In the genomic region with DNA sequence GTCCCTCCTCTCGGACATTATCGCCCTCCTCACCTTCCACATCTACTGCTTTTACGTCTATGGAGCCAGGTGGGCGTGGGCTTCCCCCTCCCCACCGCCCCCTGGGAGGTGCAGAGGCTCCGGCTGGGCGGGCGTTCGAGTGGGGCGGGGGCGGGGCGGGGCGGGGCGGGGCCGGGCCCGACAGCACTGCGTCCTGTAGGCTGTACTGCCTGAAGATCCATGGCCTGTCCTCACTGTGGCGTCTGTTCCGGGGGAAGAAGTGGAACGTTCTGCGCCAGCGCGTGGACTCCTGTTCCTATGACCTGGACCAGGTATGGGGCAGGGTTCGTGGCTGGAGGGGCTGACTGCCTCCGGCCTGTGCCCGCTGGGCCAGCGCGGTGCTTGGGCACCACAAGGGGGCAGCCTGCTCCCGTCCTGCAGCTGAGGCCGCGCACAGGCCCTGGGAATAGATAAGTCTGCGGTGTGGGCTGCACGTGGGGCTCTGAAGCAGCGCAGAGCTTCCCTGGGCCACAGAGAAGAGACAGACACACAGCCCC, we compare ENCODE assay signal across 8 cellular contexts. TPM values are rescaled to one million over a fixed set of nuclear protein-coding genes. Genes with fewer than 3 reads are reported as not detected.
DNase-seq lines count a peak whose midpoint lies in the region; ATAC-seq, FAIRE-seq and TF ChIP-seq lines count a peak whose summit lies in the region.

No MANE protein-coding gene starts in this region.

- H3K4me3 Mint-ChIP-seq in naive thymus-derived CD4-positive, alpha-beta T cell, result no peak overlapping the region

- CTCF ChIA-PET in endothelial cell of umbilical vein (lab: Charles Lee), result interaction anchor here (0.5 to 2.1 kb wide), 14 partner anchors 10 to 107 kb away, joined by 3 to 10 read pairs (median 4); a partner anchor contains a TSS
- CTCF ChIA-PET in naive thymus-derived CD4-positive, alpha-beta T cell (lab: Charles Lee), result no interaction called here

- DNase-seq in NCI-H1694 (lab: John Stamatoyannopoulos, UW) (peak; percentile 31), endothelial cell of umbilical vein (ENCODE audit: low read depth, low spot score) (peak; percentile 76), stomach (peak; percentile 85), superior temporal gyrus (ENCODE audit: extremely low spot score) (no peak)
- DNase-seq in activated CD4-positive, alpha-beta T cell treated with anti-CD3 and anti-CD28 coated beads, Interleukin-2, amount 50 U/mL, for 48 hours, result peak; percentile 74 to 80
- peak; percentile 47 to 77 (median 58) for DNase-seq in naive thymus-derived CD4-positive, alpha-beta T cell

- peak overlapping the region in 1 of 3 experiments; percentile 20 for H3K4me3 ChIP-seq in endothelial cell of umbilical vein (replicated peaks in 1 of 3; ENCODE audit: insufficient read depth in 1 of 3, low read depth in 1 of 3, low read length in 3 of 3)
- no peak overlapping the region for H3K4me3 ChIP-seq in naive thymus-derived CD4-positive, alpha-beta T cell (ENCODE audit: low read length)
- H3K4me3 ChIP-seq in stomach, result peak overlapping the region in 3 of 4 donors; percentile 12 to 34 (median 32)

- TF ChIP-seq EP300 in stomach (IDR thresholded peaks at IDR 0.05), result no peak

- no peaks in the 10 kb centered on the region for H3K36me3 Mint-ChIP-seq in naive thymus-derived CD4-positive, alpha-beta T cell

- BruUV-seq in endothelial cell of umbilical vein (replicated peaks; lab: Mats Ljungman, UMichigan), result no TSS peak

- no peak for TF ChIP-seq POLR2A in endothelial cell of umbilical vein (IDR thresholded peaks at IDR 0.05; ENCODE audit: low read depth, low read length)
- no peak for TF ChIP-seq POLR2A in stomach (IDR thresholded peaks at IDR 0.05)

- ATAC-seq in naive thymus-derived CD4-positive, alpha-beta T cell, result peak; percentile 94
- ATAC-seq in HG03095 (IDR thresholded peaks at IDR 0.05; ENCODE audit: unreplicated experiment), result no peak

- 13 to 34% (median 23%) methylated on average over 9 to 34 of the region's 34 CpGs for WGBS in stomach, 5 donors

- H2AFZ ChIP-seq in endothelial cell of umbilical vein (ENCODE audit: low read depth, low read length), result peak overlapping the region; percentile 5

- H3K4me1 ChIP-seq in endothelial cell of umbilical vein (ENCODE audit: control insufficient read depth, extremely low read depth, insufficient read depth, low read length) (peaks cover 2% of the 10 kb centered on the region), stomach (peaks cover 0 to 37% (median 35%) of the 10 kb centered on the region in 4 donors)
- no peaks in the 10 kb centered on the region for H3K4me1 ChIP-seq in naive thymus-derived CD4-positive, alpha-beta T cell (ENCODE audit: control insufficient read depth in 2 of 2, insufficient read depth in 2 of 2, low read length in 2 of 2)

- no peaks in the 10 kb centered on the region for H3K9me1 ChIP-seq in endothelial cell of umbilical vein (replicated peaks; ENCODE audit: control insufficient read depth, extremely low read depth, insufficient read depth, low read length)

- intact Hi-C loops in endothelial cell of umbilical vein (cut with micrococcal nuclease), result loop anchor here (1.0 kb wide), 1 partner anchor 81 kb away; no protein-coding TSS in a partner anchor
- intact Hi-C loops in naive thymus-derived CD4-positive, alpha-beta T cell (cut with micrococcal nuclease), result loop anchor here in 1 of 2 donors (1.0 kb wide), 2 partner anchors 10 to 82 kb away; no protein-coding TSS in a partner anchor
- intact Hi-C loops in stomach (cut with DNase I; ENCODE audit: low total_unique reads), result loop anchor here (10.0 kb wide), 1 partner anchor 76 kb away; no protein-coding TSS in a partner anchor

- H3K27ac ChIP-seq in endothelial cell of umbilical vein (ENCODE audit: insufficient read depth, low read depth, low read length) (no peak overlapping the region), stomach (no peak overlapping the region)
- no peak overlapping the region for H3K27ac ChIP-seq in naive thymus-derived CD4-positive, alpha-beta T cell (ENCODE audit: low read depth, low read length)

- H3K27me3 Mint-ChIP-seq in naive thymus-derived CD4-positive, alpha-beta T cell, result no peaks in the 10 kb centered on the region

- peaks cover 0 to 6% (median 0%) of the 10 kb centered on the region in 7 donors for H3K4me1 Mint-ChIP-seq in naive thymus-derived CD4-positive, alpha-beta T cell

- TF ChIP-seq CTCF in GM12873 (IDR thresholded peaks at IDR 0.05; ENCODE audit: insufficient read depth, low read depth, low read length, missing control alignments), result peak; percentile 94
- TF ChIP-seq CTCF in endothelial cell of umbilical vein (IDR thresholded peaks at IDR 0.05; ENCODE audit: extremely low read depth in 1 of 2, insufficient read depth in 1 of 2, low read depth in 1 of 2, low read length in 2 of 2), result peak; percentile 95 to 98
- TF ChIP-seq CTCF in stomach (IDR thresholded peaks at IDR 0.05), result peak in 5 of 7 experiments; percentile 55 to 86 (median 85)

- no peak overlapping the region for H3K27ac Mint-ChIP-seq in naive thymus-derived CD4-positive, alpha-beta T cell

- H4K20me1 ChIP-seq in endothelial cell of umbilical vein (replicated peaks; ENCODE audit: control insufficient read depth, extremely low read depth, insufficient read depth, low read length), result no peaks in the 10 kb centered on the region

- no peaks in the 10 kb centered on the region for H3K27me3 ChIP-seq in endothelial cell of umbilical vein (ENCODE audit: control insufficient read depth in 2 of 2, insufficient read depth in 2 of 2, low read length in 2 of 2)
- H3K27me3 ChIP-seq in naive thymus-derived CD4-positive, alpha-beta T cell (ENCODE audit: control insufficient read depth in 2 of 2, insufficient read depth in 2 of 2, low read length in 2 of 2), result no peaks in the 10 kb centered on the region
- no peaks in the 10 kb centered on the region for H3K27me3 ChIP-seq in stomach

- H3K79me2 ChIP-seq in endothelial cell of umbilical vein (ENCODE audit: control insufficient read depth, insufficient read depth, low read length), result no peaks in the 10 kb centered on the region

- H3K36me3 ChIP-seq in endothelial cell of umbilical vein (ENCODE audit: control insufficient read depth in 2 of 2, extremely low read depth in 1 of 2, insufficient read depth in 2 of 2, low read length in 2 of 2), result peaks cover 0 to 14% of the 10 kb centered on the region in 2 experiments
- peaks cover 0 to 20% (median 0%) of the 10 kb centered on the region in 3 experiments for H3K36me3 ChIP-seq in naive thymus-derived CD4-positive, alpha-beta T cell (ENCODE audit: control insufficient read depth in 2 of 3, insufficient read depth in 3 of 3, low read length in 3 of 3)
- peaks cover 11 to 56% (median 38%) of the 10 kb centered on the region in 4 donors for H3K36me3 ChIP-seq in stomach

- dilution Hi-C loops in endothelial cell of umbilical vein (cut with MboI; ENCODE audit: extremely low pct_ligation_motif_present, low sequenced_read_pairs), result no loop called here

- POLR2A ChIA-PET in endothelial cell of umbilical vein (lab: Charles Lee), result no interaction called here
- POLR2A ChIA-PET in naive thymus-derived CD4-positive, alpha-beta T cell (lab: Charles Lee), result no interaction called here

- H3K9ac ChIP-seq in endothelial cell of umbilical vein (replicated peaks; ENCODE audit: extremely low read depth, insufficient read depth, low read length), result no peak overlapping the region

- no peak overlapping the region for H3K4me2 ChIP-seq in endothelial cell of umbilical vein (ENCODE audit: insufficient read depth, low read length)

- H3K9me3 Mint-ChIP-seq in naive thymus-derived CD4-positive, alpha-beta T cell, result no peaks in the 10 kb centered on the region

- peak; percentile 82 for FAIRE-seq in endothelial cell of umbilical vein (lab: Jason Lieb, UNC)

- H3K9me3 ChIP-seq in endothelial cell of umbilical vein (replicated peaks; ENCODE audit: control insufficient read depth, insufficient read depth, low read length) (no peaks in the 10 kb centered on the region), stomach (no peaks in the 10 kb centered on the region)
- H3K9me3 ChIP-seq in naive thymus-derived CD4-positive, alpha-beta T cell (ENCODE audit: control insufficient read depth in 2 of 3, low read length in 3 of 3), result no peaks in the 10 kb centered on the region

RNA-seq across cellular contexts. Expression of a gene that starts 9.2 kb away (rescaled TPM):
- 56.8 and 67.7 TPM in 2 replicates for total RNA-seq in endothelial cell of umbilical vein
- 66.9 and 82.9 TPM in 2 replicates for polyA plus RNA-seq in endothelial cell of umbilical vein
- polyA plus RNA-seq in endothelial cell of umbilical vein (2011; cell fraction: cytosol; rRNA removed), result 30.5 and 46.1 TPM in 2 replicates
- polyA plus RNA-seq in endothelial cell of umbilical vein (2011; cell fraction: nucleus; rRNA removed), result 108 and 124 TPM in 2 replicates
- 21.3 and 30.6 TPM in 2 replicates for polyA plus RNA-seq in endothelial cell of umbilical vein (2012)
- polyA minus RNA-seq in endothelial cell of umbilical vein, result 42.4 and 65.2 TPM in 2 replicates
- polyA minus RNA-seq in endothelial cell of umbilical vein (2011; cell fraction: cytosol; rRNA and poly(A)+ RNA removed), result 51.1 TPM
- polyA minus RNA-seq in endothelial cell of umbilical vein (2011; cell fraction: nucleus; rRNA and poly(A)+ RNA removed), result 30.8 and 49.5 TPM in 2 replicates
- total RNA-seq in naive thymus-derived CD4-positive, alpha-beta T cell, result 10 to 100 TPM; 27.1 to 63.0 (median 45.1) TPM
- polyA plus RNA-seq in naive thymus-derived CD4-positive, alpha-beta T cell, result 10 to 100 TPM; 12.3 to 16.2 TPM
- 100 to 1,000 TPM in 2 of 5 donors, 10 to 100 TPM in 3; 14.3 to 217 (median 52.6) TPM for total RNA-seq in stomach
- polyA plus RNA-seq in stomach, result 10 to 100 TPM; 30.1 to 46.5 (median 38.0) TPM

RNA-seq across cellular contexts. Expression of a gene that starts 10.9 kb away (rescaled TPM):
- total RNA-seq in endothelial cell of umbilical vein, result 16.7 and 18.8 TPM in 2 replicates
- 12.4 and 16.3 TPM in 2 replicates for polyA plus RNA-seq in endothelial cell of umbilical vein
- polyA plus RNA-seq in endothelial cell of umbilical vein (2011; cell fraction: cytosol; rRNA removed), result 8.3 and 10.9 TPM in 2 replicates
- polyA plus RNA-seq in endothelial cell of umbilical vein (2011; cell fraction: nucleus; rRNA removed), result 13.7 and 15.5 TPM in 2 replicates
- polyA plus RNA-seq in endothelial cell of umbilical vein (2012), result 11.0 and 14.9 TPM in 2 replicates
- 7.6 and 8.3 TPM in 2 replicates for polyA minus RNA-seq in endothelial cell of umbilical vein
- polyA minus RNA-seq in endothelial cell of umbilical vein (2011; cell fraction: cytosol; rRNA and poly(A)+ RNA removed), result 17.3 TPM
- polyA minus RNA-seq in endothelial cell of umbilical vein (2011; cell fraction: nucleus; rRNA and poly(A)+ RNA removed), result 3.1 and 6.3 TPM in 2 replicates
- total RNA-seq in naive thymus-derived CD4-positive, alpha-beta T cell, result 10 to 100 TPM; 15.8 to 23.2 (median 17.8) TPM
- 10 to 100 TPM in 1 of 2 donors, 1 to 10 TPM in 1; 7.9 to 17.5 TPM for polyA plus RNA-seq in naive thymus-derived CD4-positive, alpha-beta T cell
- 100 to 1,000 TPM in 1 of 5 donors, 10 to 100 TPM in 4; 17.6 to 101 (median 51.3) TPM for total RNA-seq in stomach
- 10 to 100 TPM; 20.9 to 24.6 (median 22.1) TPM for polyA plus RNA-seq in stomach

RNA-seq across cellular contexts. Expression of a gene that starts 12.1 kb away (rescaled TPM):
- 0.30 and 0.73 TPM in 2 replicates for total RNA-seq in endothelial cell of umbilical vein
- polyA plus RNA-seq in endothelial cell of umbilical vein, result 0.94 and 0.96 TPM in 2 replicates
- 0.40 and 0.55 TPM in 2 replicates for polyA plus RNA-seq in endothelial cell of umbilical vein (2011; cell fraction: cytosol; rRNA removed)
- polyA plus RNA-seq in endothelial cell of umbilical vein (2011; cell fraction: nucleus; rRNA removed), result 0.61 and 0.97 TPM in 2 replicates
- 0.44 and 0.56 TPM in 2 replicates for polyA plus RNA-seq in endothelial cell of umbilical vein (2012)
- 0.42 TPM in 1 of 2 replicates, not detected in the other for polyA minus RNA-seq in endothelial cell of umbilical vein
- not detected for polyA minus RNA-seq in endothelial cell of umbilical vein (2011; cell fraction: cytosol; rRNA and poly(A)+ RNA removed)
- 0.34 and 0.38 TPM in 2 replicates for polyA minus RNA-seq in endothelial cell of umbilical vein (2011; cell fraction: nucleus; rRNA and poly(A)+ RNA removed)
- 1 to 10 TPM; 1.6 to 5.8 (median 3.2) TPM for total RNA-seq in naive thymus-derived CD4-positive, alpha-beta T cell
- polyA plus RNA-seq in naive thymus-derived CD4-positive, alpha-beta T cell, result 1 to 10 TPM; 4.6 to 5.1 TPM
- under 1 TPM in 2 of 5 donors, not detected in 3; 0.89 to 0.92 TPM for total RNA-seq in stomach
- 1 to 10 TPM in 2 of 3 donors, under 1 TPM in 1; 0.35 to 1.4 (median 1.4) TPM for polyA plus RNA-seq in stomach

RNA-seq across cellular contexts. Expression of a gene that starts 18.7 kb away (rescaled TPM):
- total RNA-seq in endothelial cell of umbilical vein (not detected in 2 replicates), stomach (not detected)
- polyA plus RNA-seq in endothelial cell of umbilical vein (not detected in 2 replicates), stomach (not detected)
- not detected in 2 replicates for polyA plus RNA-seq in endothelial cell of umbilical vein (2011; cell fraction: cytosol; rRNA removed)
- not detected in 2 replicates for polyA plus RNA-seq in endothelial cell of umbilical vein (2011; cell fraction: nucleus; rRNA removed)
- polyA plus RNA-seq in endothelial cell of umbilical vein (2012), result not detected in 2 replicates
- polyA minus RNA-seq in endothelial cell of umbilical vein, result not detected in 2 replicates
- not detected for polyA minus RNA-seq in endothelial cell of umbilical vein (2011; cell fraction: cytosol; rRNA and poly(A)+ RNA removed)
- not detected in 2 replicates for polyA minus RNA-seq in endothelial cell of umbilical vein (2011; cell fraction: nucleus; rRNA and poly(A)+ RNA removed)
- total RNA-seq in naive thymus-derived CD4-positive, alpha-beta T cell, result not detected
- not detected for polyA plus RNA-seq in naive thymus-derived CD4-positive, alpha-beta T cell

RNA-seq across cellular contexts. Expression of a gene that starts 51.4 kb away (rescaled TPM):
- total RNA-seq in endothelial cell of umbilical vein (65.0 and 70.1 TPM in 2 replicates), stomach (100 to 1,000 TPM in 1 of 5 donors, 10 to 100 TPM in 4; 25.2 to 235 (median 83.5) TPM)
- polyA plus RNA-seq in endothelial cell of umbilical vein (33.9 and 48.6 TPM in 2 replicates), stomach (10 to 100 TPM; 29.3 to 33.2 (median 29.6) TPM)
- polyA plus RNA-seq in endothelial cell of umbilical vein (2011; cell fraction: cytosol; rRNA removed), result 14.6 and 22.7 TPM in 2 replicates
- polyA plus RNA-seq in endothelial cell of umbilical vein (2011; cell fraction: nucleus; rRNA removed), result 63.6 and 68.1 TPM in 2 replicates
- 20.7 and 35.9 TPM in 2 replicates for polyA plus RNA-seq in endothelial cell of umbilical vein (2012)
- polyA minus RNA-seq in endothelial cell of umbilical vein, result 17.2 and 27.8 TPM in 2 replicates
- polyA minus RNA-seq in endothelial cell of umbilical vein (2011; cell fraction: cytosol; rRNA and poly(A)+ RNA removed), result 47.6 TPM
- 21.5 and 36.2 TPM in 2 replicates for polyA minus RNA-seq in endothelial cell of umbilical vein (2011; cell fraction: nucleus; rRNA and poly(A)+ RNA removed)
- total RNA-seq in naive thymus-derived CD4-positive, alpha-beta T cell, result 10 to 100 TPM; 51.0 to 89.8 (median 55.6) TPM
- 1 to 10 TPM; 3.2 to 7.5 TPM for polyA plus RNA-seq in naive thymus-derived CD4-positive, alpha-beta T cell
